Comparison of ENCODE assay signal across 7 cellular contexts in the genomic region with DNA sequence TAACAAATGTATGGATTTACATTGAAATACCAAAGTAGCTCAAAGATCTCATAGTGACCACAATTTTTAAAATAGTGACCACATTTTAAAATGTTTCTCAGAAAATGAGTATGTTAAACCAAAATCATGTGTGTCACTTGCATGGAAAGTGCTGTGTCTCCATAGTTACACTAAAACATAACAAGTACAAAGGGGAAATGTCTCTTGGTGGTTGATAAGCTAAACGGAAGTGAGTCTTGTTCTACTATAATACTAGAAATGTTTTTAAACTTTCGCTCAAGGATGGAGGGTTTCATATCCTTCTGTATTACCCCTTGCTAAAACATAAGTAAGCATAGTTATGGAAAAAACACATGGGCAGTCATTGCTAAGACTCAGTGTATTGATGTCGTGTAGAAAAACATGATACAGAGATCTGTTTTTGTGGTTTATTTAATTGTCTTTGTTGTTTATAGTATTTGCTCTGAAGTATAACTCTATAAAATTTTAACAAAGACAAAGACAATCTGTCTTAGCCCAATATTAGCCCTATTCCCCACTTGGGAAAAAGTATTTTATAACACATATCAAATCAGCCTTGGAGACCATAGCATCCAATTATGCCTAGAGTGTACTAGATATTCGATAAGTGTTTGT. TPM values are rescaled to one million over a fixed set of nuclear protein-coding genes. Genes with fewer than 3 reads are reported as not detected.
DNase-seq lines count a peak whose midpoint lies in the region; ATAC-seq and TF ChIP-seq lines count a peak whose summit lies in the region.

No MANE protein-coding gene starts in this region.

- H3K27me3 ChIP-seq in lower lobe of right lung (ENCODE audit: low read depth): no peaks in the 10 kb centered on the region

- no peak overlapping the region for H3K4me3 ChIP-seq in lower lobe of right lung

- TF ChIP-seq CTCF in lower lobe of right lung (IDR thresholded peaks at IDR 0.05): no peak

- peak; percentile 69 for ATAC-seq in GM18870 (IDR thresholded peaks at IDR 0.05; ENCODE audit: unreplicated experiment)
- peak; percentile 79 for ATAC-seq in HG02938 (IDR thresholded peaks at IDR 0.05; ENCODE audit: unreplicated experiment)
- peak; percentile 86 to 89 for ATAC-seq in lower lobe of right lung

- peaks cover 28% of the 10 kb centered on the region for H3K4me1 ChIP-seq in lower lobe of right lung

- H3K9me3 ChIP-seq in lower lobe of right lung: no peaks in the 10 kb centered on the region

- no peaks in the 10 kb centered on the region for H3K36me3 ChIP-seq in lower lobe of right lung

- DNase-seq in SIG-M5 (lab: John Stamatoyannopoulos, UW) (peak; percentile 89), lower lobe of right lung (no peak), SW 1271 (lab: John Stamatoyannopoulos, UW) (no peak), NCI-H82 (lab: John Stamatoyannopoulos, UW) (no peak), COLO668 (lab: John Stamatoyannopoulos, UW; ENCODE audit: unreplicated experiment) (no peak)

- peak overlapping the region; percentile 65 for H3K27ac ChIP-seq in lower lobe of right lung

- intact Hi-C loops in lower lobe of right lung (cut with DNase I): no loop called here

RNA-seq across cellular contexts. Expression of a gene that starts 27.0 kb away (rescaled TPM):
- 34.6 TPM for total RNA-seq in lower lobe of right lung

RNA-seq across cellular contexts. Expression of a gene that starts 50.2 kb away (rescaled TPM):
- 218 TPM for total RNA-seq in lower lobe of right lung
